ENCODE assay signal across 17 cellular contexts in the genomic region with DNA sequence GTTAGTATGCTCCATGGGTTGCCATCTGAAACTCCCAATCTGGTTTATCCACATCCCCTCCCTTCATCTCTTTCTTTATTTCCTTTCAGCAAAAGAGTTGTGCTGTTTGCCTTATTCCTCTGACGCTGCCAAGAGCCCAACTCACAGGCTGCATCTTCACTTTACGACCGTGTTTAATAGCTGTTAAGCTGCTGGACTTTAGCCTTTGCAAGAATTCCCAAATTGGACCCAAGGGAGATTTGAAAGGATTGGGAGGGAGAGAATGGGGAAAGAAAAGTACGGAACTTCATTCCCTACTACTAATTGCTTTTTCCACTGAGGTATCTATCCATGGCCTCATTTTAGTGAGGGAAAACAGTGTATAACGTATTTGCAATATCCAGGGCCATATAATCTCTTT.
DNase-seq lines count a peak whose midpoint lies in the region; ATAC-seq and TF ChIP-seq lines count a peak whose summit lies in the region.
"Had no signal": no experiment of that assay in that cellular context is flagged by ENCODE, and none has a peak within 500 bp of the region (broad histone marks: within the 10 kb centered on the region; RNA-seq: fewer than 3 reads in every experiment).

No MANE protein-coding gene starts in this region.

- no peak overlapping the region for H3K4me3 ChIP-seq in LNCaP clone FGC (ENCODE audit: low read depth, low read length)
- H3K4me3 ChIP-seq in prostate gland: no peak overlapping the region
- no peak overlapping the region for H3K4me3 ChIP-seq in suprapubic skin
- H3K4me3 ChIP-seq: BLaER1 treated with 17β-estradiol and CSF1 and Interleukin-3, amounts not matched to agents 10 nM and 100 nM; GM23248; K562 had no signal

- TF ChIP-seq CTCF in LNCaP clone FGC (IDR thresholded peaks at IDR 0.05; ENCODE audit: control insufficient read depth, extremely low read depth, insufficient read depth): no peak
- TF ChIP-seq CTCF in VCaP (conservative IDR thresholded peaks at IDR 0.05): no peak
- TF ChIP-seq CTCF in prostate gland (IDR thresholded peaks at IDR 0.05): no peak
- TF ChIP-seq CTCF in suprapubic skin (IDR thresholded peaks at IDR 0.05): no peak

- no peak for ATAC-seq in HG03097 (IDR thresholded peaks at IDR 0.05; ENCODE audit: low FRiP score, unreplicated experiment)
- ATAC-seq: HCT116, K562 had no signal

- H3K27me3 ChIP-seq in prostate gland (replicated peaks; ENCODE audit: insufficient read depth): no peaks in the 10 kb centered on the region
- no peaks in the 10 kb centered on the region for H3K27me3 ChIP-seq in suprapubic skin
- H3K27me3 ChIP-seq: BLaER1 treated with 17β-estradiol and CSF1 and Interleukin-3, amounts not matched to agents 10 nM and 100 nM had no signal

- no peaks in the 10 kb centered on the region for H3K9me3 ChIP-seq in prostate gland
- H3K9me3 ChIP-seq in suprapubic skin: no peaks in the 10 kb centered on the region
- H3K9me3 ChIP-seq: BLaER1 treated with 17β-estradiol and CSF1 and Interleukin-3, amounts not matched to agents 10 nM and 100 nM had no signal

- TF ChIP-seq POLR2A in prostate gland (IDR thresholded peaks at IDR 0.05) (no peak), suprapubic skin (IDR thresholded peaks at IDR 0.05) (no peak)

- H3K36me3 ChIP-seq in prostate gland (no peaks in the 10 kb centered on the region), suprapubic skin (no peaks in the 10 kb centered on the region)
- H3K36me3 ChIP-seq: BLaER1 treated with 17β-estradiol and CSF1 and Interleukin-3, amounts not matched to agents 10 nM and 100 nM had no signal

- peak in 2 of 3 experiments; percentile 27 to 73 for DNase-seq in NCI-H1417 (lab: John Stamatoyannopoulos, UW)
- no peak for DNase-seq in NCI-H1417 treated with DMSO at 0.1 percent for 48 hours (lab: John Stamatoyannopoulos, UW)
- DNase-seq in LNCaP clone FGC (ENCODE audit: low read depth): peak; percentile 2
- peak; percentile 26 for DNase-seq in prostate gland (ENCODE audit: low spot score)
- DNase-seq in NCI-H2227 (lab: John Stamatoyannopoulos, UW; ENCODE audit: unreplicated experiment): no peak
- no peak for DNase-seq in suprapubic skin (ENCODE audit: low spot score in 2 of 2)
- DNase-seq: GDM1, GM23248, MV-4-11, NCI-H2171, NCI-H446 treated with DMSO at 0.1 percent for 48 hours, RPMI8226 had no signal

- intact Hi-C loops in prostate gland (cut with DNase I): no loop called here

- WGBS in prostate gland: 39% methylated on average over 5 of the region's 5 CpGs
- 68% methylated on average over 5 of the region's 5 CpGs for WGBS in suprapubic skin

- peak overlapping the region; percentile 16 for H3K27ac ChIP-seq in VCaP
- H3K27ac ChIP-seq in prostate gland: no peak overlapping the region
- no peak overlapping the region for H3K27ac ChIP-seq in suprapubic skin
- H3K27ac ChIP-seq: BLaER1 treated with 17β-estradiol and CSF1 and Interleukin-3, amounts not matched to agents 10 nM and 100 nM; GM23248 had no signal

- H3K4me1 ChIP-seq in prostate gland (replicated peaks) (no peaks in the 10 kb centered on the region), suprapubic skin (peaks cover 8% of the 10 kb centered on the region)
- H3K4me1 ChIP-seq: BLaER1 treated with 17β-estradiol and CSF1 and Interleukin-3, amounts not matched to agents 10 nM and 100 nM had no signal

- no peak for TF ChIP-seq EP300 in suprapubic skin (IDR thresholded peaks at IDR 0.05)

Comparison
In these comparisons a context has a peak if more than half of its experiments do, and no peak if none do; other contexts are left out.
1. DNase-seq: peak in NCI-H1417 (2 of 3), LNCaP clone FGC (single experiment) and prostate gland (single experiment); none in NCI-H1417 treated with DMSO at 0.1 percent for 48 hours (single experiment), NCI-H2227 (single experiment) and suprapubic skin (0 of 2).